24 cellular contexts compared by ENCODE assay signal in genomic region chr16:61007694-61008093, GRCh38.
A peak's percentile ranks its signal among the peaks of the same experiment; 100 is the strongest.
DNase-seq lines count a peak whose midpoint lies in the region; ATAC-seq, FAIRE-seq and TF ChIP-seq lines count a peak whose summit lies in the region.
"Had no signal": no experiment of that assay in that cellular context is flagged by ENCODE, and none has a peak within 500 bp of the region (broad histone marks: within the 10 kb centered on the region; RNA-seq: fewer than 3 reads in every experiment).

No MANE protein-coding gene starts in this region.

- intact Hi-C loops in CD4-positive, alpha-beta T cell (cut with DNase I, micrococcal nuclease): no loop called here

- peak; percentile 50 for TF ChIP-seq CTCF in 22Rv1 (IDR thresholded peaks at IDR 0.05)
- no peak for TF ChIP-seq CTCF in A549 (IDR thresholded peaks at IDR 0.05)
- peak; percentile 22 for TF ChIP-seq CTCF in chondrocyte (IDR thresholded peaks at IDR 0.05)
- no peak for TF ChIP-seq CTCF in CD4-positive, alpha-beta T cell (IDR thresholded peaks at IDR 0.05)

- POLR2A ChIA-PET in A549 (lab: Yijun Ruan, JAX): no interaction called here
- POLR2A ChIA-PET in CD4-positive, alpha-beta T cell (lab: Charles Lee): no interaction called here

- no peak for TF ChIP-seq EP300 in A549 (IDR thresholded peaks at IDR 0.05)

- peaks cover 5% of the 10 kb centered on the region for H3K27me3 Mint-ChIP-seq in chondrocyte (ENCODE audit: low read depth)
- no peaks in the 10 kb centered on the region for H3K27me3 Mint-ChIP-seq in CD4-positive, alpha-beta T cell
- H3K27me3 Mint-ChIP-seq: T-helper 17 cell had no signal

- no peak for TF ChIP-seq RAD21 in A549 (conservative IDR thresholded peaks at IDR 0.05 in 1 of 2, IDR thresholded peaks at IDR 0.05 in 1 of 2)

- H3K4me3 Mint-ChIP-seq in chondrocyte (ENCODE audit: unreplicated experiment): no peak overlapping the region
- H3K4me3 Mint-ChIP-seq in CD4-positive, alpha-beta T cell: no peak overlapping the region
- H3K4me3 Mint-ChIP-seq: CD14-positive monocyte, GM23338, T-helper 17 cell had no signal

- no peak overlapping the region for H3K27ac Mint-ChIP-seq in chondrocyte (ENCODE audit: unreplicated experiment)
- H3K27ac Mint-ChIP-seq in CD4-positive, alpha-beta T cell: no peak overlapping the region
- H3K27ac Mint-ChIP-seq: CD14-positive monocyte, GM23338, T-helper 17 cell had no signal

- H3K4me1 ChIP-seq in A549: no peaks in the 10 kb centered on the region

- peak in 1 of 2 experiments; percentile 5 for DNase-seq in A549 (ENCODE audit: low read depth in 1 of 2, low spot score in 1 of 2)
- DNase-seq in NCI-H460 (ENCODE audit: extremely low read depth, low read depth): peak; percentile 18
- DNase-seq in chondrocyte (ENCODE audit: low spot score): no peak
- DNase-seq in nucleus accumbens (lab: John Stamatoyannopoulos, UW): no peak
- no peak for DNase-seq in CD4-positive, alpha-beta T cell
- DNase-seq in NCI-H524 treated with DMSO at 0.1 percent for 48 hours (lab: John Stamatoyannopoulos, UW): no peak
- DNase-seq: AML-193, DND-41, HCEC 1CT, KBM-7, NCI-H1092 treated with DMSO at 0.1 percent for 48 hours, NCI-H1436 treated with DMSO at 0.1 percent for 48 hours, NCI-H2029, NCI-H2171 treated with DMSO at 0.1 percent for 48 hours, NCI-H526 treated with DMSO at 0.1 percent for 48 hours, OCI-M1, SHP77, SW 1271, T-helper 17 cell had no signal

- no peak for FAIRE-seq in A549 (lab: Jason Lieb, UNC)
- FAIRE-seq: GM12891 had no signal

- H3K4me2 ChIP-seq in A549: no peak overlapping the region
- H3K4me2 ChIP-seq: GM23338 had no signal

- H3K9me3 Mint-ChIP-seq in chondrocyte (ENCODE audit: low read depth): no peaks in the 10 kb centered on the region
- H3K9me3 Mint-ChIP-seq in CD4-positive, alpha-beta T cell: peaks cover 9% of the 10 kb centered on the region
- H3K9me3 Mint-ChIP-seq: GM23338 had no signal

- H3K4me1 Mint-ChIP-seq in chondrocyte (ENCODE audit: low read depth): no peaks in the 10 kb centered on the region
- no peaks in the 10 kb centered on the region for H3K4me1 Mint-ChIP-seq in CD4-positive, alpha-beta T cell (ENCODE audit: low read depth)
- H3K4me1 Mint-ChIP-seq: CD14-positive monocyte, GM23338, T-helper 17 cell had no signal

- TF ChIP-seq POLR2A in A549 (IDR thresholded peaks at IDR 0.05; ENCODE audit: low read length): no peak

- WGBS in A549 (ENCODE audit: missing lambda C conversion rate): 20% methylated on average over 8 of the region's 8 CpGs

- H3K27me3 ChIP-seq in CD4-positive, alpha-beta T cell (ENCODE audit: control insufficient read depth, insufficient read depth, low read length): no peaks in the 10 kb centered on the region

- H3K4me3 ChIP-seq in A549: no peak overlapping the region
- H3K4me3 ChIP-seq: GM23338, SK-N-MC had no signal

- CTCF ChIA-PET in A549 (lab: Yijun Ruan, JAX): no interaction called here
- CTCF ChIA-PET in CD4-positive, alpha-beta T cell (lab: Charles Lee): no interaction called here

- no peaks in the 10 kb centered on the region for H3K36me3 Mint-ChIP-seq in chondrocyte (ENCODE audit: low read depth)
- no peaks in the 10 kb centered on the region for H3K36me3 Mint-ChIP-seq in CD4-positive, alpha-beta T cell (ENCODE audit: low read depth)
- H3K36me3 Mint-ChIP-seq: CD14-positive monocyte had no signal

- no peaks in the 10 kb centered on the region for H3K9me3 ChIP-seq in A549
- H3K9me3 ChIP-seq in CD4-positive, alpha-beta T cell (ENCODE audit: control insufficient read depth, low read length): no peaks in the 10 kb centered on the region

- no peak for ATAC-seq in A549
- ATAC-seq in CD4-positive, alpha-beta T cell (ENCODE audit: poor library complexity): no peak
- ATAC-seq: GM23338, T-helper 17 cell had no signal

- no peak overlapping the region for H3K27ac ChIP-seq in 22Rv1
- no peak overlapping the region for H3K27ac ChIP-seq in A549
- no peak overlapping the region for H3K27ac ChIP-seq in CD4-positive, alpha-beta T cell (ENCODE audit: low read depth, low read length)
- H3K27ac ChIP-seq: SK-N-MC had no signal

TF ChIP-seq in A549, 52 proteins besides CTCF, POLR2A, EP300 and RAD21:
- TF ChIP-seq GATA3 (IDR thresholded peaks at IDR 0.05; ENCODE audit: borderline replicate concordance): no peak
- peak; percentile 68 for TF ChIP-seq MAFK (IDR thresholded peaks at IDR 0.05; ENCODE audit: partially characterized antibody)

Comparison
In these comparisons a context has a peak if more than half of its experiments do, and no peak if none do; other contexts are left out.
1. CTCF ChIP-seq: peak in 22Rv1 (single experiment) and chondrocyte (single experiment); none in A549 (single experiment) and CD4-positive, alpha-beta T cell (single experiment).